In genomic region chr5:157100140-157100679, GRCh38 we compare ENCODE assay signal across 1 cellular context.
TF ChIP-seq lines count a peak whose summit lies in the region.

No MANE protein-coding gene starts in this region.

TF ChIP-seq in HepG2, 621 proteins besides CTCF, POLR2A, EP300 and RAD21 (continued from another document):
- TF ChIP-seq HMGXB3 (CRISPR knock-in tag; IDR thresholded peaks at IDR 0.05; ENCODE audit: borderline replicate concordance) (no peak), MAFK (conservative IDR thresholded peaks at IDR 0.05 in 1 of 2, IDR thresholded peaks at IDR 0.05 in 1 of 2; ENCODE audit: low read length in 2 of 2) (peak in 1 of 2 experiments; percentile 15; a peak in 1 of 4 replicates), ZNF3 (CRISPR knock-in tag; IDR thresholded peaks at IDR 0.05) (no peak), MYPOP (CRISPR knock-in tag; IDR thresholded peaks at IDR 0.05) (no peak), RARA (CRISPR knock-in tag; IDR thresholded peaks at IDR 0.05) (peak; percentile 48; the same call in 1 of the 2 replicates), MED1 (CRISPR knock-in tag; IDR thresholded peaks at IDR 0.05) (0 out of 2 replicates have a peak, but pooled peaks have one; percentile 24), ZNF598 (CRISPR knock-in tag; IDR thresholded peaks at IDR 0.05; ENCODE audit: borderline replicate concordance) (no peak), CENPX (CRISPR knock-in tag; IDR thresholded peaks at IDR 0.05) (no peak), SAP130 (CRISPR knock-in tag; IDR thresholded peaks at IDR 0.05; ENCODE audit: low read depth) (peak; percentile 23; the same call in 1 of the 2 replicates), JARID2 (CRISPR knock-in tag; IDR thresholded peaks at IDR 0.05; ENCODE audit: insufficient replicate concordance) (no peak), ZBTB46 (CRISPR knock-in tag; IDR thresholded peaks at IDR 0.05; ENCODE audit: borderline replicate concordance) (no peak), ZNF232 (CRISPR knock-in tag; IDR thresholded peaks at IDR 0.05; ENCODE audit: borderline replicate concordance) (no peak), MIER2 (CRISPR knock-in tag; IDR thresholded peaks at IDR 0.05) (no peak), PHF20 (CRISPR knock-in tag; IDR thresholded peaks at IDR 0.05) (no peak), ZBTB25 (CRISPR knock-in tag; IDR thresholded peaks at IDR 0.05) (no peak), RXRB (CRISPR knock-in tag; IDR thresholded peaks at IDR 0.05; ENCODE audit: borderline replicate concordance) (0 out of 2 replicates have a peak, but pooled peaks have one; percentile 20), ZBTB4 (CRISPR knock-in tag; IDR thresholded peaks at IDR 0.05; ENCODE audit: borderline replicate concordance) (no peak), KDM5A (IDR thresholded peaks at IDR 0.05; ENCODE audit: borderline replicate concordance, low read length) (no peak), SPEN (CRISPR knock-in tag; IDR thresholded peaks at IDR 0.05; ENCODE audit: low read depth) (no peak), ZNF460 (CRISPR knock-in tag; IDR thresholded peaks at IDR 0.05; ENCODE audit: borderline replicate concordance) (no peak), KMT2A (CRISPR knock-in tag; IDR thresholded peaks at IDR 0.05) (no peak), EEA1 (CRISPR knock-in tag; IDR thresholded peaks at IDR 0.05; ENCODE audit: borderline replicate concordance) (no peak), NR2F1 (CRISPR knock-in tag; IDR thresholded peaks at IDR 0.05) (no peak), ZNF629 (CRISPR knock-in tag; conservative IDR thresholded peaks at IDR 0.05) (peak; percentile 50), ZNF569 (CRISPR knock-in tag; IDR thresholded peaks at IDR 0.05; ENCODE audit: borderline replicate concordance) (no peak), ZNF253 (CRISPR knock-in tag; IDR thresholded peaks at IDR 0.05; ENCODE audit: borderline replicate concordance) (no peak), KMT2B (CRISPR knock-in tag; IDR thresholded peaks at IDR 0.05) (no peak)
